ENCODE assay signal across 2 cellular contexts in the genomic region with DNA sequence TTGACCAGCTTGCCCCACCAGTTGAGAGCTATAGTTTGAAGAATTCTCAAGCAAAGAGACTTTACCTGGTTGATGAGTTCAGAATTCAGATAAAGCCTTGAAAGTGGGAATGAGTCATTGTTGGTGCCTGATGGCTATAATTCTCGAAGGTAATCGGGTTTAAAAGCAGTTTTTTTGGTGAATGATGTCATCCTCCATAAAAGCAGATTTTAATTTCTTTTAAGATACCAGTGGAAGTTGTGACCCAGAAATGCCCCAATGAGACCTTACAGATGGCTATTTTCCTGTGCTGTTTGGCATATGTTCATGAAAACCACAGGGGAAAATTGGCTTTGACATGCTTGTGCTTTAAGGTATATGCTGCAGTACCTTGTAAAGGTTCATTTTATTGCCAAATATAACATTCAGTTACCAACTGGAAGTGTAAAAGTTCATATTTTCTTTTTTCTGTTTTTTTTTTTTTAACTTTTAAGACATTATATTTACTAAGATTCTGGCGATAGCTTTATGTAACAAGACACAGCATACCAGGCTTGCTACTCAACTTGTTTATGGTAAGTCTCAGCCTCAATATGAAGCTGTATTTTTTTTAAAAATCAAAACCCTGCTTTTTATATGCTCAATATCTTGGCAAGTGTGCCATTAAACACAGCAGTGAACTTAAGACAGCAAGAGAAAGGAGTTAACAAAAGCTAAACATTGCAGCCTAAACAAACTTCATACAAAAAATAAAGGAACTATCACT.
A peak's percentile ranks its signal among the peaks of the same experiment; 100 is the strongest.
TF ChIP-seq lines count a peak whose summit lies in the region.

No MANE protein-coding gene starts in this region.

TF ChIP-seq in HepG2, 621 proteins besides CTCF, POLR2A, EP300 and RAD21:
- TF ChIP-seq FOXP4 (CRISPR knock-in tag; IDR thresholded peaks at IDR 0.05): no peak
- TF ChIP-seq JARID2 (CRISPR knock-in tag; IDR thresholded peaks at IDR 0.05; ENCODE audit: insufficient replicate concordance): no peak
- TF ChIP-seq, protein P1, sequence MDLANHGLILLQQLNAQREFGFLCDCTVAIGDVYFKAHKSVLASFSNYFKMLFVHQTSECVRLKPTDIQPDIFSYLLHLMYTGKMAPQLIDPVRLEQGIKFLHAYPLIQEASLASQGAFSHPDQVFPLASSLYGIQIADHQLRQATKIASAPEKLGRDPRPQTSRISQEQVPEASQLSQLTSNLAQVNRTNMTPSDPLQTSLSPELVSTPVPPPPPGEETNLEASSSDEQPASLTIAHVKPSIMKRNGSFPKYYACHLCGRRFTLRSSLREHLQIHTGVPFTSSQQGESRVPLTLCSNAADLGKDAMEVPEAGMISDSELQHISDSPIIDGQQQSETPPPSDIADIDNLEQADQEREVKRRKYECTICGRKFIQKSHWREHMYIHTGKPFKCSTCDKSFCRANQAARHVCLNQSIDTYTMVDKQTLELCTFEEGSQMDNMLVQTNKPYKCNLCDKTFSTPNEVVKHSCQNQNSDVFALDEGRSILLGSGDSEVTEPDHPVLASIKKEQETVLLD (CRISPR knock-in tag; IDR thresholded peaks at IDR 0.05; ENCODE audit: low read depth): no peak
- peak; percentile 66 for TF ChIP-seq ATF7 (IDR thresholded peaks at IDR 0.05)
- TF ChIP-seq ATF7 (CRISPR knock-in tag; IDR thresholded peaks at IDR 0.05): no peak
- TF ChIP-seq ADNP (CRISPR knock-in tag; IDR thresholded peaks at IDR 0.05): no peak

TF ChIP-seq in K562, 482 proteins besides CTCF, POLR2A, EP300 and RAD21:
- peak; percentile 29; the same call in 1 of the 2 replicates for TF ChIP-seq ATF3 (IDR thresholded peaks at IDR 0.05)
- no peak for TF ChIP-seq ATF3 (CRISPR knock-in tag; conservative IDR thresholded peaks at IDR 0.05)
- TF ChIP-seq BACH1 (tag; IDR thresholded peaks at IDR 0.05): no peak
- TF ChIP-seq NR4A1 (CRISPR knock-in tag; IDR thresholded peaks at IDR 0.05): no peak
- TF ChIP-seq NR4A1 (tag; IDR thresholded peaks at IDR 0.05): no peak
- no peak for TF ChIP-seq HMG20B (CRISPR knock-in tag; IDR thresholded peaks at IDR 0.05)
- no peak for TF ChIP-seq MTF1 (CRISPR knock-in tag; IDR thresholded peaks at IDR 0.05; ENCODE audit: borderline replicate concordance)
- no peak for TF ChIP-seq ZC3H4 (CRISPR knock-in tag; IDR thresholded peaks at IDR 0.05; ENCODE audit: borderline replicate concordance)
- TF ChIP-seq ATF2 (CRISPR knock-in tag; IDR thresholded peaks at IDR 0.05): no peak
TF ChIP-seq in K562: peak in this region for 1.
